8 cellular contexts compared by ENCODE assay signal in genomic region chr5:78537821-78538220, GRCh38.
A peak's percentile ranks its signal among the peaks of the same experiment; 100 is the strongest.
DNase-seq lines count a peak whose midpoint lies in the region; ATAC-seq and TF ChIP-seq lines count a peak whose summit lies in the region.

No MANE protein-coding gene starts in this region.

- peak; percentile 60 for ATAC-seq in HG03520 (IDR thresholded peaks at IDR 0.05; ENCODE audit: unreplicated experiment)
- no peak for ATAC-seq in gastroesophageal sphincter
- ATAC-seq in sciatic nerve = peak; percentile 82
- ATAC-seq in CD8-positive, alpha-beta T cell = no peak
- ATAC-seq in HG02870 (IDR thresholded peaks at IDR 0.05; ENCODE audit: unreplicated experiment) = no peak

- H3K4me1 ChIP-seq in gastroesophageal sphincter = peaks cover 0 to 68% (median 18%) of the 10 kb centered on the region in 3 donors
- H3K4me1 ChIP-seq in CD8-positive, alpha-beta T cell (ENCODE audit: insufficient read depth, low read length) = no peaks in the 10 kb centered on the region

- POLR2A ChIA-PET in CD8-positive, alpha-beta T cell (lab: Charles Lee) = no interaction called here

- H3K4me3 Mint-ChIP-seq in CD8-positive, alpha-beta T cell = no peak overlapping the region

- H3K36me3 ChIP-seq in gastroesophageal sphincter = no peaks in the 10 kb centered on the region
- H3K36me3 ChIP-seq in CD8-positive, alpha-beta T cell (ENCODE audit: insufficient read depth, low read length) = no peaks in the 10 kb centered on the region

- H3K27ac ChIP-seq in gastroesophageal sphincter = no peak overlapping the region
- H3K27ac ChIP-seq in CD8-positive, alpha-beta T cell (ENCODE audit: low read depth, low read length) = no peak overlapping the region

- H3K27ac Mint-ChIP-seq in CD8-positive, alpha-beta T cell = no peak overlapping the region

- H3K9me3 ChIP-seq in gastroesophageal sphincter = no peaks in the 10 kb centered on the region
- H3K9me3 ChIP-seq in CD8-positive, alpha-beta T cell (ENCODE audit: low read length) = no peaks in the 10 kb centered on the region

- no peaks in the 10 kb centered on the region for H3K36me3 Mint-ChIP-seq in CD8-positive, alpha-beta T cell

- intact Hi-C loops in sciatic nerve (cut with DNase I) = no loop called here
- intact Hi-C loops in CD8-positive, alpha-beta T cell (cut with DNase I, micrococcal nuclease) = no loop called here

- no peaks in the 10 kb centered on the region for H3K9me3 Mint-ChIP-seq in CD8-positive, alpha-beta T cell

- no peaks in the 10 kb centered on the region for H3K27me3 Mint-ChIP-seq in CD8-positive, alpha-beta T cell (ENCODE audit: low read depth)

- no peak for TF ChIP-seq EP300 in gastroesophageal sphincter (IDR thresholded peaks at IDR 0.05)

- in situ Hi-C loops in G401 (cut with HindIII; ENCODE audit: low sequenced_read_pairs) = no loop called here

- DNase-seq in G401 (ENCODE audit: low spot score) (peak; percentile 67), SK-N-DZ (ENCODE audit: low spot score) (peak; percentile 61), sciatic nerve (ENCODE audit: low spot score) (no peak), GM19240 (ENCODE audit: insufficient read length, low spot score) (no peak)
- DNase-seq in CD8-positive, alpha-beta T cell = no peak

- H3K4me1 Mint-ChIP-seq in CD8-positive, alpha-beta T cell (ENCODE audit: low read depth) = no peaks in the 10 kb centered on the region

- no peak for TF ChIP-seq POLR2A in gastroesophageal sphincter (IDR thresholded peaks at IDR 0.05)

- 33% methylated on average over 4 to 5 of the region's 5 CpGs for WGBS in gastroesophageal sphincter (ENCODE audit: low coverage in 1 of 2), 2 donors

- H3K27me3 ChIP-seq in gastroesophageal sphincter = no peaks in the 10 kb centered on the region
- no peaks in the 10 kb centered on the region for H3K27me3 ChIP-seq in CD8-positive, alpha-beta T cell (ENCODE audit: insufficient read depth, low read length)

- no peak overlapping the region for H3K4me3 ChIP-seq in gastroesophageal sphincter
- H3K4me3 ChIP-seq in CD8-positive, alpha-beta T cell (ENCODE audit: low read depth, low read length) = no peak overlapping the region

- TF ChIP-seq CTCF in gastroesophageal sphincter (IDR thresholded peaks at IDR 0.05) = peak; percentile 35 to 70 (median 60)
- no peak for TF ChIP-seq CTCF in CD8-positive, alpha-beta T cell (IDR thresholded peaks at IDR 0.05)

- CTCF ChIA-PET in CD8-positive, alpha-beta T cell (lab: Charles Lee) = interaction anchor here (0.5 kb wide), 1 partner anchor 26 kb away, joined by 3 read pairs; no protein-coding TSS in a partner anchor

Comparison
In these comparisons a context has a peak if more than half of its experiments do, and no peak if none do; other contexts are left out.
1. DNase-seq: peak in G401 (single experiment) and SK-N-DZ (single experiment); none in sciatic nerve (single experiment), GM19240 (single experiment) and CD8-positive, alpha-beta T cell (0 of 7).
2. ATAC-seq: peak in HG03520 (single experiment) and sciatic nerve (single experiment); none in gastroesophageal sphincter (single experiment), CD8-positive, alpha-beta T cell (single experiment) and HG02870 (single experiment).